9 cellular contexts compared by ENCODE assay signal in the genomic region with DNA sequence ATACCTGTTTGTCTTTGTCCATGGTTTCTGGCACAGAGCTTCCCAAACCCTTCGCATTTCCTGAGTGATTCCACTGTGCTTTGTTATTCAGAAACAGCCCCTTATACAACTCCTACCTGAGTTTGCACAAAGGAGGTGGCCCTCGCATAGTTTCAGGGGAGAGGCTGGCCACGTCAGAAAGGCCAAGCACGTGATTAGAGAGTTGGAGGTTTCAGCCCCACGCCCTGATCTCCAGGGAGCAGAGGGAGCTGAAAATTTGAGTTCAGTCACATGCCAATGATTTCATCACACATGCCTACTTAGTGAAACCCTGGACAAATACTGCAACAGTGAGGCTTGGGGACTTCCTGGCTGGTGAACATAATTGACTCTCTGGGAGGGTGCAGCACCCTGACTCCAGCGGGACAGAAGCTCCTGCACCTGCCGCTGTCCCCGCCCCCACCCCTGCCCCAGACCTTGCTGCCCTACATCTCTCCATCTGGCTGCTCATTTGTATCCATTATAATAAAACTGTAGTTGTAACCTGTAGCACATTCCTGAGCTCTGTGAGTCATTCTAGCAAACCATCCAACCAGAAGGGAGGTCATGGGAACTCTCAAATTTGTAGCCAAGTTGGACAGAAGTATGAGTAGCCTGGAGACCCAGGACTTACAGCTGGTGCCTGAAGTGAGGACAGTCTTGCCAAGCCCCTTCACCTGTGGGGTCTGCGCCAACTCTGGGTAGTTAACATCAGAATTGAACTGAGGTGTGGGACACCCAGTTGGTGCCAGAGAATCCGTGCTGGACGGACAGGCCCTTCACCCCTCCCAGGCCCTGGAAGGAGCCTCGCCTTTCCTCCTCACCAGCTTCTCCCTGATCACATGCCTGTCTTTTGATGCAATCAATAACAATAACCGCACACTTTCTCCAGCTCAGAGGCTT.
A peak's percentile ranks its signal among the peaks of the same experiment; 100 is the strongest.
DNase-seq lines count a peak whose midpoint lies in the region; ATAC-seq and TF ChIP-seq lines count a peak whose summit lies in the region.
"Had no signal": no experiment of that assay in that cellular context is flagged by ENCODE, and none has a peak within 500 bp of the region (broad histone marks: within the 10 kb centered on the region; RNA-seq: fewer than 3 reads in every experiment).

No MANE protein-coding gene starts in this region.

- CTCF ChIA-PET in activated CD8-positive, alpha-beta T cell treated with anti-CD3 and anti-CD28 coated beads for 36 hours (lab: Charles Lee), result no interaction called here

- H4K20me1 ChIP-seq in BLaER1, result no peaks in the 10 kb centered on the region

- H3K4me3 ChIP-seq in BLaER1 (no peak overlapping the region), coronary artery (peak overlapping the region; percentile 22)
- H3K4me3 ChIP-seq: cardiac muscle cell had no signal

- POLR2A ChIA-PET in activated CD8-positive, alpha-beta T cell treated with anti-CD3 and anti-CD28 coated beads for 36 hours (lab: Charles Lee), result no interaction called here

- intact Hi-C loops in activated CD8-positive, alpha-beta T cell treated with anti-CD3 and anti-CD28 coated beads for 36 hours (cut with micrococcal nuclease), result no loop called here

- peaks cover 37% of the 10 kb centered on the region for H3K4me1 ChIP-seq in BLaER1

- no peaks in the 10 kb centered on the region for H3K27me3 Mint-ChIP-seq in mesothelial cell of epicardium (ENCODE audit: low read depth)
- H3K27me3 Mint-ChIP-seq in activated CD8-positive, alpha-beta T cell treated with anti-CD3 and anti-CD28 coated beads for 36 hours, result no peaks in the 10 kb centered on the region

- ATAC-seq in activated CD8-positive, alpha-beta T cell treated with anti-CD3 and anti-CD28 coated beads for 36 hours, result no peak
- ATAC-seq in HG02798 (IDR thresholded peaks at IDR 0.05; ENCODE audit: poor library complexity, unreplicated experiment), result no peak

- H3K36me3 Mint-ChIP-seq in mesothelial cell of epicardium, result no peaks in the 10 kb centered on the region
- H3K36me3 Mint-ChIP-seq in activated CD8-positive, alpha-beta T cell treated with anti-CD3 and anti-CD28 coated beads for 36 hours (ENCODE audit: low read depth), result no peaks in the 10 kb centered on the region

- peak overlapping the region; percentile 67 for H3K4me2 ChIP-seq in BLaER1

- DNase-seq in NCI-H2196 (lab: John Stamatoyannopoulos, UW; ENCODE audit: unreplicated experiment) (peak; percentile 75), coronary artery (ENCODE audit: low spot score) (peak; percentile 91), mesothelial cell of epicardium (ENCODE audit: low spot score in 2 of 2, unreplicated experiment in 2 of 2) (no peak)
- DNase-seq in activated CD4-positive, alpha-beta T cell treated with anti-CD3 and anti-CD28 coated beads, Interleukin-2, amount 50 U/mL, for 1 hour, result no peak
- DNase-seq in activated CD8-positive, alpha-beta T cell treated with anti-CD3 and anti-CD28 coated beads for 36 hours, result no peak
- DNase-seq in activated CD8-positive, alpha-beta memory T cell treated with anti-CD3 and anti-CD28 coated beads for 24 hours, result no peak

- no peaks in the 10 kb centered on the region for H3K9me3 Mint-ChIP-seq in mesothelial cell of epicardium
- H3K9me3 Mint-ChIP-seq in activated CD8-positive, alpha-beta T cell treated with anti-CD3 and anti-CD28 coated beads for 36 hours, result no peaks in the 10 kb centered on the region

- H3K27ac Mint-ChIP-seq in mesothelial cell of epicardium, result peak overlapping the region; percentile 76
- H3K27ac Mint-ChIP-seq in activated CD8-positive, alpha-beta T cell treated with anti-CD3 and anti-CD28 coated beads for 36 hours, result no peak overlapping the region

- H3K4me1 Mint-ChIP-seq in mesothelial cell of epicardium, result peaks cover 41% of the 10 kb centered on the region
- peaks cover 5% of the 10 kb centered on the region for H3K4me1 Mint-ChIP-seq in activated CD8-positive, alpha-beta T cell treated with anti-CD3 and anti-CD28 coated beads for 36 hours (ENCODE audit: low read depth)

- no peaks in the 10 kb centered on the region for H3K27me3 ChIP-seq in BLaER1
- H3K27me3 ChIP-seq: cardiac muscle cell had no signal

- H3K4me3 Mint-ChIP-seq in mesothelial cell of epicardium, result no peak overlapping the region
- no peak overlapping the region for H3K4me3 Mint-ChIP-seq in activated CD8-positive, alpha-beta T cell treated with anti-CD3 and anti-CD28 coated beads for 36 hours

- H3K9ac ChIP-seq in BLaER1, result no peak overlapping the region

- no peaks in the 10 kb centered on the region for H3K9me3 ChIP-seq in BLaER1

- no peaks in the 10 kb centered on the region for H3K36me3 ChIP-seq in BLaER1
- H3K36me3 ChIP-seq: cardiac muscle cell had no signal

- H3K27ac ChIP-seq in BLaER1, result peak overlapping the region; percentile 70
- peak overlapping the region; percentile 79 to 87 for H3K27ac ChIP-seq in coronary artery
- H3K27ac ChIP-seq: cardiac muscle cell had no signal

- TF ChIP-seq CTCF in coronary artery (IDR thresholded peaks at IDR 0.05) (no peak), mesothelial cell of epicardium (IDR thresholded peaks at IDR 0.05; ENCODE audit: unreplicated experiment) (no peak)
- TF ChIP-seq CTCF in activated CD8-positive, alpha-beta T cell treated with anti-CD3 and anti-CD28 coated beads for 36 hours (IDR thresholded peaks at IDR 0.05), result no peak

Comparison
In these comparisons a context has a peak if more than half of its experiments do, and no peak if none do; other contexts are left out.
1. DNase-seq: peak in NCI-H2196 (single experiment) and coronary artery (single experiment); none in mesothelial cell of epicardium (0 of 2), activated CD4-positive, alpha-beta T cell treated with anti-CD3 and anti-CD28 coated beads, Interleukin-2, amount 50 U/mL, for 1 hour (single experiment), activated CD8-positive, alpha-beta T cell treated with anti-CD3 and anti-CD28 coated beads for 36 hours (single experiment) and activated CD8-positive, alpha-beta memory T cell treated with anti-CD3 and anti-CD28 coated beads for 24 hours (single experiment).